In the genomic region with DNA sequence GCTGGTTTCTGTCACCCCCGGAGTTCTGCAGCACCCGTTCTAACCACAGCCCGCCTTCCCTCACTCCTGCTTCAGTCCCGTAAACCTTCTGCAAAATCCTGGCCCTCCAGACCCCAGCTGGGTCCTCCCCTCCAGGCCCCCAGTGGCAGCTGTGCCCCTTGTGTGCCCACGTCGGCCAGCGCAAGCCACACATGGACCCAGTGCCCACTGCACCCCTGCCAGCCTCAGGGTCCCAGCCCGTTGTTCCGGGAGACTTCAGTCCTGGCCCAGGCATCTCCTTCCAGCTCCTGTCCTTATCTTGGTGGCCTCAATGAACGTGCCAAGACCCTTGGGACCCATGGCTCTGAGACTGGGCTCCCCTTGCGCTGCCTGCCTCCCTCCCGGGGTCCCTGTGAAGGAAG, we compare ENCODE assay signal across 21 cellular contexts.
"Had no signal": no experiment of that assay in that cellular context is flagged by ENCODE, and none has a peak within 500 bp of the region (broad histone marks: within the 10 kb centered on the region; RNA-seq: fewer than 3 reads in every experiment).

No MANE protein-coding gene starts in this region.

- H3K9me3 ChIP-seq: body of pancreas, prostate gland, right atrium auricular region, transverse colon, uterus had no signal

- H3K27me3 ChIP-seq: body of pancreas, cardiac muscle cell, right atrium auricular region, transverse colon, uterus had no signal

- H3K36me3 ChIP-seq: cardiac muscle cell, prostate gland, right atrium auricular region, transverse colon, uterus had no signal

- DNase-seq: activated CD4-positive, alpha-beta memory T cell treated with anti-CD3 and anti-CD28 coated beads for 36 hours; activated CD4-positive, alpha-beta T cell treated with anti-CD3 and anti-CD28 coated beads for 4 hours; activated CD4-positive, CD25-positive, alpha-beta regulatory T cell; activated gamma-delta T cell; activated naive CD4-positive, alpha-beta T cell treated with anti-CD3 and anti-CD28 coated beads, Interleukin-2, amount 50 U/mL, for 16 hours; activated naive CD8-positive, alpha-beta T cell treated with anti-CD3 and anti-CD28 coated beads, Interleukin-2, amount 50 U/mL, for 24 hours; activated T-cell treated with anti-CD3 and anti-CD28 coated beads, Interleukin-2, amount 50 U/mL, for 72 hours; foreskin fibroblast; immature natural killer cell; mesenchymal stem cell; naive thymus-derived CD4-positive, alpha-beta T cell; stimulated activated CD4-positive, alpha-beta T cell treated with anti-CD3 and anti-CD28 coated beads, Interleukin-15, amount 100 ng/mL, for 24 hours; T1000; transverse colon; uterus had no signal

- ATAC-seq: activated naive CD8-positive, alpha-beta T cell treated with anti-CD3 and anti-CD28 coated beads, Interleukin-2, amount 50 U/mL, for 24 hours; activated T-cell treated with anti-CD3 and anti-CD28 coated beads, Interleukin-2, amount 50 U/mL, for 72 hours; body of pancreas; naive thymus-derived CD4-positive, alpha-beta T cell; stimulated activated memory B cell treated with anti-CD40 and anti-IgM and Interleukin-4, amounts not matched to agents 10 μg/mL and 1 μg/mL and 100 μg/mL, for 72 hours had no signal

- H3K27ac ChIP-seq: body of pancreas, cardiac muscle cell, prostate gland, right atrium auricular region, skin epidermis, transverse colon, uterus had no signal

- H3K4me3 ChIP-seq: body of pancreas, cardiac muscle cell, prostate gland, right atrium auricular region, skin epidermis, transverse colon, uterus had no signal

- H3K4me1 ChIP-seq: body of pancreas, prostate gland, right atrium auricular region, transverse colon, uterus had no signal
